12 cellular contexts compared by ENCODE assay signal in the genomic region with DNA sequence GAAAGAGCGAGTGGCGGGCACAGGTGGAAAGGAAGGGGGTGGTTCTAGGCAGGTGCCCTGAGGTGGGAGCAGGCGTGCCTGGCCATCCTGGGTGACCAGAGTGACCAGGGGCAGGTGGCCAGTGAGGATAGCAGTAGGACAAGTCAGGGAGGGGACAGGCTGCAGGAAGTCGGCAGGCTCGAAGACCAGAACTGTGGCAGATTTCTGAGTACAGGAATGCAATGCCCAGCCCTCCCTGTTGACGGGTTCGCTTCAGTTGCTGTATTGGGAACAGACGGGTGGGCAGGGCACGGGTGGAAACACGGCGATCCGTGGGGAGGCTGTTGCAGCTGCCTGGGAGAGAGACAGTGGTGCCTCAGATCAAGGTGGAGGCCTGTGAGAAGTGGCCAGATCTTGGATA. TPM values are rescaled to one million over a fixed set of nuclear protein-coding genes. Genes with fewer than 3 reads are reported as not detected.
DNase-seq lines count a peak whose midpoint lies in the region; ATAC-seq and TF ChIP-seq lines count a peak whose summit lies in the region.
"Had no signal": no experiment of that assay in that cellular context is flagged by ENCODE, and none has a peak within 500 bp of the region (broad histone marks: within the 10 kb centered on the region; RNA-seq: fewer than 3 reads in every experiment).

No MANE protein-coding gene starts in this region.

- POLR2A ChIA-PET in CD8-positive, alpha-beta memory T cell (lab: Charles Lee): no interaction called here
- POLR2A ChIA-PET in activated naive CD8-positive, alpha-beta T cell treated with anti-CD3 and anti-CD28 coated beads, Interleukin-2, amount 10 ng/mL, durations not matched to agents 7 days and 5 days (lab: Charles Lee): no interaction called here

- TF ChIP-seq CTCF in HFFc6 (IDR thresholded peaks at IDR 0.05): no peak

- H3K4me3 Mint-ChIP-seq in CD8-positive, alpha-beta memory T cell: peak overlapping the region; percentile 51 to 96 (median 71)
- peak overlapping the region; percentile 97 for H3K4me3 Mint-ChIP-seq in HFFc6
- peak overlapping the region; percentile 88 for H3K4me3 Mint-ChIP-seq in activated naive CD8-positive, alpha-beta T cell treated with anti-CD3 and anti-CD28 coated beads, Interleukin-2, amount 10 ng/mL, durations not matched to agents 7 days and 5 days
- peak overlapping the region; percentile 95 for H3K4me3 Mint-ChIP-seq in natural killer cell treated with Interleukin-12 subunit alpha and Interleukin-12 subunit beta and Interleukin-15 and Interleukin-18, amount 100 ng/mL, for 72 hours

- H3K4me3 ChIP-seq in CD8-positive, alpha-beta memory T cell (ENCODE audit: low read length): no peak overlapping the region
- H3K4me3 ChIP-seq: lung had no signal

- no peak for ATAC-seq in activated naive CD8-positive, alpha-beta T cell treated with anti-CD3 and anti-CD28 coated beads, Interleukin-2, amount 10 ng/mL, durations not matched to agents 7 days and 5 days (ENCODE audit: low read depth)
- no peak for ATAC-seq in natural killer cell treated with Interleukin-12 subunit alpha and Interleukin-12 subunit beta and Interleukin-15 and Interleukin-18, amount 100 ng/mL, for 72 hours

- CTCF ChIA-PET in CD8-positive, alpha-beta memory T cell (lab: Charles Lee): interaction anchor here (1.7 to 3.7 kb wide), 2 partner anchors 11 to 26 kb away, joined by 9 to 28 read pairs; no protein-coding TSS in a partner anchor

- no peaks in the 10 kb centered on the region for H3K27me3 ChIP-seq in CD8-positive, alpha-beta memory T cell (ENCODE audit: insufficient read depth, low read length, poor library complexity, severe bottlenecking)
- H3K27me3 ChIP-seq: breast epithelium had no signal

- DNase-seq in CD8-positive, alpha-beta memory T cell: no peak
- DNase-seq in HFFc6 (no peak), NCI-H1092 (lab: John Stamatoyannopoulos, UW) (no peak)
- no peak for DNase-seq in activated naive CD8-positive, alpha-beta T cell treated with anti-CD3 and anti-CD28 coated beads, Interleukin-2, amount 10 ng/mL, durations not matched to agents 7 days and 5 days
- no peak for DNase-seq in natural killer cell treated with Interleukin-12 subunit alpha and Interleukin-12 subunit beta and Interleukin-15 and Interleukin-18, amount 100 ng/mL, for 72 hours (ENCODE audit: low spot score)
- no peak for DNase-seq in effector CD4-positive, alpha-beta T cell
- no peak for DNase-seq in stimulated activated CD4-positive, alpha-beta T cell treated with anti-CD3 and anti-CD28 coated beads, Interleukin-1b, Interleukin-23, amount 100 ng/mL, for 48 hours
- DNase-seq: hippocampal formation, NCI-H187 treated with DMSO at 0.1 percent for 48 hours had no signal

- peaks cover 0 to 22% (median 0%) of the 10 kb centered on the region in 3 donors for H3K36me3 Mint-ChIP-seq in CD8-positive, alpha-beta memory T cell
- peaks cover 4% of the 10 kb centered on the region for H3K36me3 Mint-ChIP-seq in HFFc6 (ENCODE audit: low read depth)
- H3K36me3 Mint-ChIP-seq in activated naive CD8-positive, alpha-beta T cell treated with anti-CD3 and anti-CD28 coated beads, Interleukin-2, amount 10 ng/mL, durations not matched to agents 7 days and 5 days: peaks cover 3% of the 10 kb centered on the region
- no peaks in the 10 kb centered on the region for H3K36me3 Mint-ChIP-seq in natural killer cell treated with Interleukin-12 subunit alpha and Interleukin-12 subunit beta and Interleukin-15 and Interleukin-18, amount 100 ng/mL, for 72 hours

- no peaks in the 10 kb centered on the region for H3K9me3 Mint-ChIP-seq in CD8-positive, alpha-beta memory T cell
- no peaks in the 10 kb centered on the region for H3K9me3 Mint-ChIP-seq in HFFc6
- no peaks in the 10 kb centered on the region for H3K9me3 Mint-ChIP-seq in activated naive CD8-positive, alpha-beta T cell treated with anti-CD3 and anti-CD28 coated beads, Interleukin-2, amount 10 ng/mL, durations not matched to agents 7 days and 5 days
- H3K9me3 Mint-ChIP-seq in natural killer cell treated with Interleukin-12 subunit alpha and Interleukin-12 subunit beta and Interleukin-15 and Interleukin-18, amount 100 ng/mL, for 72 hours: no peaks in the 10 kb centered on the region

- H3K36me3 ChIP-seq in CD8-positive, alpha-beta memory T cell (ENCODE audit: insufficient read depth, low read length): no peaks in the 10 kb centered on the region
- H3K36me3 ChIP-seq: breast epithelium had no signal

- H3K27me3 Mint-ChIP-seq in CD8-positive, alpha-beta memory T cell: no peaks in the 10 kb centered on the region
- H3K27me3 Mint-ChIP-seq in HFFc6 (ENCODE audit: insufficient read depth): peaks cover 4% of the 10 kb centered on the region
- no peaks in the 10 kb centered on the region for H3K27me3 Mint-ChIP-seq in activated naive CD8-positive, alpha-beta T cell treated with anti-CD3 and anti-CD28 coated beads, Interleukin-2, amount 10 ng/mL, durations not matched to agents 7 days and 5 days
- no peaks in the 10 kb centered on the region for H3K27me3 Mint-ChIP-seq in natural killer cell treated with Interleukin-12 subunit alpha and Interleukin-12 subunit beta and Interleukin-15 and Interleukin-18, amount 100 ng/mL, for 72 hours

- H3K27ac ChIP-seq in CD8-positive, alpha-beta memory T cell (ENCODE audit: low read depth, low read length): no peak overlapping the region
- H3K27ac ChIP-seq: breast epithelium, epithelial cell of prostate had no signal

- peaks cover 17 to 42% (median 32%) of the 10 kb centered on the region in 3 donors for H3K4me1 Mint-ChIP-seq in CD8-positive, alpha-beta memory T cell
- H3K4me1 Mint-ChIP-seq in HFFc6 (ENCODE audit: low read depth): peaks cover 40% of the 10 kb centered on the region
- H3K4me1 Mint-ChIP-seq in activated naive CD8-positive, alpha-beta T cell treated with anti-CD3 and anti-CD28 coated beads, Interleukin-2, amount 10 ng/mL, durations not matched to agents 7 days and 5 days: peaks cover 18% of the 10 kb centered on the region
- peaks cover 23 to 31% of the 10 kb centered on the region in 2 donors for H3K4me1 Mint-ChIP-seq in natural killer cell treated with Interleukin-12 subunit alpha and Interleukin-12 subunit beta and Interleukin-15 and Interleukin-18, amount 100 ng/mL, for 72 hours (ENCODE audit: low read depth in 2 of 2)

- peaks cover 17% of the 10 kb centered on the region for H3K4me1 ChIP-seq in CD8-positive, alpha-beta memory T cell (ENCODE audit: insufficient read depth, low read length)

- no peaks in the 10 kb centered on the region for H3K9me3 ChIP-seq in CD8-positive, alpha-beta memory T cell (ENCODE audit: low read length)
- H3K9me3 ChIP-seq: breast epithelium had no signal

- peak overlapping the region in 7 of 8 donors; percentile 29 to 99 (median 66) for H3K27ac Mint-ChIP-seq in CD8-positive, alpha-beta memory T cell
- H3K27ac Mint-ChIP-seq in HFFc6: peak overlapping the region; percentile 17; the same call in 1 of the 2 replicates
- H3K27ac Mint-ChIP-seq in activated naive CD8-positive, alpha-beta T cell treated with anti-CD3 and anti-CD28 coated beads, Interleukin-2, amount 10 ng/mL, durations not matched to agents 7 days and 5 days: no peak overlapping the region
- H3K27ac Mint-ChIP-seq in natural killer cell treated with Interleukin-12 subunit alpha and Interleukin-12 subunit beta and Interleukin-15 and Interleukin-18, amount 100 ng/mL, for 72 hours: peak overlapping the region; percentile 39 to 88

RNA-seq across cellular contexts. Expression of gene ZNF628, which starts 1.9 kb away (rescaled TPM):
- 1 to 10 TPM; 8.3 to 8.7 TPM for total RNA-seq in CD8-positive, alpha-beta memory T cell
- polyA plus RNA-seq in CD8-positive, alpha-beta memory T cell: 0.36 TPM
- 10 to 100 TPM in 2 of 6 experiments, 1 to 10 TPM in 4; 8.6 to 11.3 (median 9.5) TPM for total RNA-seq in HFFc6 (2021; fragmentation: NEBNext Ultra II Directional; extraction: Animal tissue kit (Norgen Biotek cat#: 25700))
- total RNA-seq in activated naive CD8-positive, alpha-beta T cell treated with anti-CD3 and anti-CD28 coated beads, Interleukin-2, amount 10 ng/mL, durations not matched to agents 7 days and 5 days: 10 to 100 TPM in 1 of 2 experiments, 1 to 10 TPM in 1; 9.4 to 11.5 TPM
- 10 to 100 TPM in 1 of 2 donors, 1 to 10 TPM in 1; 8.0 to 12.3 TPM for total RNA-seq in natural killer cell treated with Interleukin-12 subunit alpha and Interleukin-12 subunit beta and Interleukin-15 and Interleukin-18, amount 100 ng/mL, for 72 hours

RNA-seq across cellular contexts. Expression of gene NAT14, which starts 6.6 kb away (rescaled TPM):
- 10 to 100 TPM; 27.5 to 28.4 TPM for total RNA-seq in CD8-positive, alpha-beta memory T cell
- polyA plus RNA-seq in CD8-positive, alpha-beta memory T cell: 7.0 TPM
- total RNA-seq in HFFc6 (2021; fragmentation: NEBNext Ultra II Directional; extraction: Animal tissue kit (Norgen Biotek cat#: 25700)): 10 to 100 TPM; 53.3 to 72.0 (median 61.3) TPM
- total RNA-seq in activated naive CD8-positive, alpha-beta T cell treated with anti-CD3 and anti-CD28 coated beads, Interleukin-2, amount 10 ng/mL, durations not matched to agents 7 days and 5 days: 10 to 100 TPM; 14.5 to 15.0 TPM
- total RNA-seq in natural killer cell treated with Interleukin-12 subunit alpha and Interleukin-12 subunit beta and Interleukin-15 and Interleukin-18, amount 100 ng/mL, for 72 hours: 10 to 100 TPM in 1 of 2 donors, 1 to 10 TPM in 1; 6.1 to 14.0 TPM

RNA-seq across cellular contexts. Expression of gene SSC5D, which starts 9.9 kb away (rescaled TPM):
- 1 to 10 TPM in 1 of 2 experiments, under 1 TPM in 1; 0.35 to 1.2 TPM for total RNA-seq in CD8-positive, alpha-beta memory T cell
- polyA plus RNA-seq in CD8-positive, alpha-beta memory T cell: not detected
- 10 to 100 TPM; 47.7 to 59.9 (median 51.9) TPM for total RNA-seq in HFFc6 (2021; fragmentation: NEBNext Ultra II Directional; extraction: Animal tissue kit (Norgen Biotek cat#: 25700))
- 1 to 10 TPM in 1 of 2 experiments, under 1 TPM in 1; 0.86 to 1.1 TPM for total RNA-seq in activated naive CD8-positive, alpha-beta T cell treated with anti-CD3 and anti-CD28 coated beads, Interleukin-2, amount 10 ng/mL, durations not matched to agents 7 days and 5 days
- under 1 TPM in 1 of 2 donors, not detected in 1; 0.50 TPM for total RNA-seq in natural killer cell treated with Interleukin-12 subunit alpha and Interleukin-12 subunit beta and Interleukin-15 and Interleukin-18, amount 100 ng/mL, for 72 hours

RNA-seq across cellular contexts. Expression of gene C19orf85, which starts 13.8 kb away (rescaled TPM):
- total RNA-seq in CD8-positive, alpha-beta memory T cell: not detected
- polyA plus RNA-seq in CD8-positive, alpha-beta memory T cell: not detected
- not detected for total RNA-seq in HFFc6 (2021; fragmentation: NEBNext Ultra II Directional; extraction: Animal tissue kit (Norgen Biotek cat#: 25700))
- not detected for total RNA-seq in activated naive CD8-positive, alpha-beta T cell treated with anti-CD3 and anti-CD28 coated beads, Interleukin-2, amount 10 ng/mL, durations not matched to agents 7 days and 5 days
- not detected for total RNA-seq in natural killer cell treated with Interleukin-12 subunit alpha and Interleukin-12 subunit beta and Interleukin-15 and Interleukin-18, amount 100 ng/mL, for 72 hours
- total RNA-seq: breast epithelium, lung had no signal
- polyA plus RNA-seq: lung had no signal

RNA-seq across cellular contexts. Expression of gene ISOC2, which starts 16.9 kb away (rescaled TPM):
- 10 to 100 TPM; 33.7 to 38.8 TPM for total RNA-seq in CD8-positive, alpha-beta memory T cell
- 32.0 TPM for polyA plus RNA-seq in CD8-positive, alpha-beta memory T cell
- total RNA-seq in HFFc6 (2021; fragmentation: NEBNext Ultra II Directional; extraction: Animal tissue kit (Norgen Biotek cat#: 25700)): 10 to 100 TPM; 60.1 to 81.4 (median 66.8) TPM
- 10 to 100 TPM; 13.7 to 16.8 TPM for total RNA-seq in activated naive CD8-positive, alpha-beta T cell treated with anti-CD3 and anti-CD28 coated beads, Interleukin-2, amount 10 ng/mL, durations not matched to agents 7 days and 5 days
- 10 to 100 TPM; 25.6 to 45.1 TPM for total RNA-seq in natural killer cell treated with Interleukin-12 subunit alpha and Interleukin-12 subunit beta and Interleukin-15 and Interleukin-18, amount 100 ng/mL, for 72 hours

Comparison
In these comparisons a context has a peak if more than half of its experiments do, and no peak if none do; other contexts are left out.
1. RNA of gene SSC5D, which starts 9.9 kb away (total RNA-seq): 47.7 to 59.9 TPM in HFFc6; 0.35 to 1.2 TPM in CD8-positive, alpha-beta memory T cell, 0.86 to 1.1 TPM in activated naive CD8-positive, alpha-beta T cell treated with anti-CD3 and anti-CD28 coated beads, Interleukin-2, amount 10 ng/mL, durations not matched to agents 7 days and 5 days and 0.50 TPM in natural killer cell treated with Interleukin-12 subunit alpha and Interleukin-12 subunit beta and Interleukin-15 and Interleukin-18, amount 100 ng/mL, for 72 hours; every median in the first group is over 10 times any median in the second.
2. Peak in every context shown above with its lines, with median percentiles within 50 percentile points of each other: H3K4me3 Mint-ChIP-seq.